Comparison of ENCODE assay signal across 15 cellular contexts in genomic region chr4:109945056-109945455, GRCh38. TPM values are rescaled to one million over a fixed set of nuclear protein-coding genes. Genes with fewer than 3 reads are reported as not detected.
DNase-seq lines count a peak whose midpoint lies in the region; ATAC-seq lines count a peak whose summit lies in the region.
"Had no signal": no experiment of that assay in that cellular context is flagged by ENCODE, and none has a peak within 500 bp of the region (broad histone marks: within the 10 kb centered on the region; RNA-seq: fewer than 3 reads in every experiment).

No MANE protein-coding gene starts in this region.

- intact Hi-C loops in activated T-helper 1 cell treated with anti-CD3 and anti-CD28 coated beads, Interleukin-12 subunit alpha, Interleukin-12 subunit beta, Interleukin-2, Interleukin-4 antibody, amounts not matched to agents 30 ng/mL and 10 ng/mL and 1 ng/mL, durations not matched to agents 14 hours and 24 hours and 36 hours (cut with micrococcal nuclease), result no loop called here
- intact Hi-C loops in posterior vena cava (cut with DNase I), result no loop called here

- H3K4me1 Mint-ChIP-seq in activated T-helper 1 cell treated with anti-CD3 and anti-CD28 coated beads, Interleukin-12 subunit alpha, Interleukin-12 subunit beta, Interleukin-2, Interleukin-4 antibody, amounts not matched to agents 30 ng/mL and 10 ng/mL and 1 ng/mL, durations not matched to agents 14 hours and 24 hours and 36 hours (ENCODE audit: low read depth), result no peaks in the 10 kb centered on the region

- no peaks in the 10 kb centered on the region for H3K36me3 Mint-ChIP-seq in activated T-helper 1 cell treated with anti-CD3 and anti-CD28 coated beads, Interleukin-12 subunit alpha, Interleukin-12 subunit beta, Interleukin-2, Interleukin-4 antibody, amounts not matched to agents 30 ng/mL and 10 ng/mL and 1 ng/mL, durations not matched to agents 14 hours and 24 hours and 36 hours (ENCODE audit: low read depth)
- H3K36me3 Mint-ChIP-seq: type B pancreatic cell had no signal

- no peak overlapping the region for H3K4me3 Mint-ChIP-seq in activated T-helper 1 cell treated with anti-CD3 and anti-CD28 coated beads, Interleukin-12 subunit alpha, Interleukin-12 subunit beta, Interleukin-2, Interleukin-4 antibody, amounts not matched to agents 30 ng/mL and 10 ng/mL and 1 ng/mL, durations not matched to agents 14 hours and 24 hours and 36 hours
- H3K4me3 Mint-ChIP-seq: GM23338, type B pancreatic cell had no signal

- H3K27ac Mint-ChIP-seq in activated T-helper 1 cell treated with anti-CD3 and anti-CD28 coated beads, Interleukin-12 subunit alpha, Interleukin-12 subunit beta, Interleukin-2, Interleukin-4 antibody, amounts not matched to agents 30 ng/mL and 10 ng/mL and 1 ng/mL, durations not matched to agents 14 hours and 24 hours and 36 hours, result no peak overlapping the region
- H3K27ac Mint-ChIP-seq: GM23338, type B pancreatic cell had no signal

- peak; percentile 38 to 58 for DNase-seq in activated CD4-positive, alpha-beta T cell treated with anti-CD3 and anti-CD28 coated beads, Interleukin-2, amount 50 U/mL, for 48 hours
- no peak for DNase-seq in activated CD4-positive, alpha-beta T cell treated with anti-CD3 and anti-CD28 coated beads for 1 hour
- DNase-seq in RPMI7951 (ENCODE audit: low read depth) (peak; percentile 4), AG08395 (ENCODE audit: low spot score) (no peak), posterior vena cava (ENCODE audit: low spot score) (no peak)
- DNase-seq in stimulated activated CD8-positive, alpha-beta memory T cell treated with anti-CD3 and anti-CD28 coated beads, Interleukin-4, amount 100 ng/mL, for 48 hours, result peak; percentile 56
- DNase-seq in activated T-helper 1 cell treated with anti-CD3 and anti-CD28 coated beads, Interleukin-12 subunit alpha, Interleukin-12 subunit beta, Interleukin-2, Interleukin-4 antibody, amounts not matched to agents 30 ng/mL and 10 ng/mL and 1 ng/mL, durations not matched to agents 14 hours and 24 hours and 36 hours (ENCODE audit: low spot score), result no peak
- DNase-seq: caudate nucleus, mesendoderm, NCI-H1436 treated with DMSO at 0.1 percent for 48 hours, NCI-H748 treated with DMSO at 0.1 percent for 48 hours had no signal

- peak; percentile 82 for ATAC-seq in esophagus mucosa
- ATAC-seq: GM23338 had no signal

- no peaks in the 10 kb centered on the region for H3K9me3 Mint-ChIP-seq in activated T-helper 1 cell treated with anti-CD3 and anti-CD28 coated beads, Interleukin-12 subunit alpha, Interleukin-12 subunit beta, Interleukin-2, Interleukin-4 antibody, amounts not matched to agents 30 ng/mL and 10 ng/mL and 1 ng/mL, durations not matched to agents 14 hours and 24 hours and 36 hours
- H3K9me3 Mint-ChIP-seq: GM23338, type B pancreatic cell had no signal

- H3K27me3 Mint-ChIP-seq in activated T-helper 1 cell treated with anti-CD3 and anti-CD28 coated beads, Interleukin-12 subunit alpha, Interleukin-12 subunit beta, Interleukin-2, Interleukin-4 antibody, amounts not matched to agents 30 ng/mL and 10 ng/mL and 1 ng/mL, durations not matched to agents 14 hours and 24 hours and 36 hours (ENCODE audit: insufficient read depth), result no peaks in the 10 kb centered on the region
- H3K27me3 Mint-ChIP-seq: type B pancreatic cell had no signal

RNA-seq across cellular contexts. Expression of gene EGF, which starts 32.4 kb away (rescaled TPM):
- total RNA-seq in RPMI7951 (2014; rRNA removed; shearing (Covaris generic)), result 1.9 and 4.2 TPM in 2 replicates
- total RNA-seq in esophagus mucosa (0.24 TPM), posterior vena cava (under 1 TPM in 1 of 2 donors, not detected in 1; 0.14 TPM)
- total RNA-seq in activated T-helper 1 cell treated with anti-CD3 and anti-CD28 coated beads, Interleukin-12 subunit alpha, Interleukin-12 subunit beta, Interleukin-2, Interleukin-4 antibody, amounts not matched to agents 30 ng/mL and 10 ng/mL and 1 ng/mL, durations not matched to agents 14 hours and 24 hours and 36 hours, result not detected in 2 replicates
- total RNA-seq: activated CD8-positive, alpha-beta memory T cell treated with anti-CD3 and anti-CD28 coated beads for 36 hours had no signal

Comparison
In these comparisons a context has a peak if more than half of its experiments do, and no peak if none do; other contexts are left out.
1. DNase-seq: peak in activated CD4-positive, alpha-beta T cell treated with anti-CD3 and anti-CD28 coated beads, Interleukin-2, amount 50 U/mL, for 48 hours (2 of 2), RPMI7951 (single experiment) and stimulated activated CD8-positive, alpha-beta memory T cell treated with anti-CD3 and anti-CD28 coated beads, Interleukin-4, amount 100 ng/mL, for 48 hours (single experiment); none in activated CD4-positive, alpha-beta T cell treated with anti-CD3 and anti-CD28 coated beads for 1 hour (single experiment), activated T-helper 1 cell treated with anti-CD3 and anti-CD28 coated beads, Interleukin-12 subunit alpha, Interleukin-12 subunit beta, Interleukin-2, Interleukin-4 antibody, amounts not matched to agents 30 ng/mL and 10 ng/mL and 1 ng/mL, durations not matched to agents 14 hours and 24 hours and 36 hours (single experiment), AG08395 (single experiment) and posterior vena cava (single experiment).